In the genomic region with DNA sequence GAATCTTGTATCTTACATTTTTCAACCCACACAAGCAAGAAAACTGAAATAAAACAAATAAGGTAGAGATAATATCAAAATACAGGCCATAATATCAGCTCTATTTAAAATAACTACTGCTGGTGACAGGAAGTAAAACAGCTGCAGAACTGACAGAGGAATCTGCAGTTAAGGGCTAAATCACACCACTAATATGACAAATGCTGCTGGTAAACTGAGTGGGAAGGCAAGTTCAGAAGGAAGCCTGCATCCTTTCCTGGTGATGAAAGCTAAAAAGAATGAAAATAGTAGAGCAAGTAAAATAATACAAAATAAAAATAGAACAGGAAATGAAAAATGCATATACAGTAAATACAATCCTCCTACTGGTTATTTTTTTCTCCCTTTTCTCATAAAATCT, we compare ENCODE assay signal across 22 cellular contexts.
"Had no signal": no experiment of that assay in that cellular context is flagged by ENCODE, and none has a peak within 500 bp of the region (broad histone marks: within the 10 kb centered on the region; RNA-seq: fewer than 3 reads in every experiment).

No MANE protein-coding gene starts in this region.

- H3K79me2 ChIP-seq: hepatocyte had no signal

- H2AFZ ChIP-seq: hepatocyte had no signal

- H3K27ac ChIP-seq: adrenal gland, breast epithelium, hepatocyte, lower lobe of right lung, pancreas, right lobe of liver, thoracic aorta, upper lobe of left lung had no signal

- H3K27ac Mint-ChIP-seq: activated CD4-positive, alpha-beta T cell treated with anti-CD3 and anti-CD28 coated beads for 36 hours; activated naive CD4-positive, alpha-beta T cell treated with anti-CD3 and anti-CD28 coated beads, Interleukin-2, amount 50 U/mL, for 72 hours; activated T-helper 1 cell treated with anti-CD3 and anti-CD28 coated beads, Interleukin-12 subunit alpha, Interleukin-12 subunit beta, Interleukin-2, Interleukin-4 antibody, amounts not matched to agents 30 ng/mL and 10 ng/mL and 1 ng/mL, durations not matched to agents 14 hours and 24 hours and 36 hours; mesothelial cell of epicardium; stimulated activated memory B cell treated with anti-CD40 and anti-IgM and Interleukin-4, amounts not matched to agents 10 μg/mL and 1 μg/mL and 100 μg/mL, for 72 hours; T-helper 17 cell had no signal

- H3K9me3 Mint-ChIP-seq: activated T-helper 1 cell treated with anti-CD3 and anti-CD28 coated beads, Interleukin-12 subunit alpha, Interleukin-12 subunit beta, Interleukin-2, Interleukin-4 antibody, amounts not matched to agents 30 ng/mL and 10 ng/mL and 1 ng/mL, durations not matched to agents 14 hours and 24 hours and 36 hours; mesothelial cell of epicardium had no signal

- H3K4me3 Mint-ChIP-seq: activated CD4-positive, alpha-beta T cell treated with anti-CD3 and anti-CD28 coated beads for 36 hours; activated T-helper 1 cell treated with anti-CD3 and anti-CD28 coated beads, Interleukin-12 subunit alpha, Interleukin-12 subunit beta, Interleukin-2, Interleukin-4 antibody, amounts not matched to agents 30 ng/mL and 10 ng/mL and 1 ng/mL, durations not matched to agents 14 hours and 24 hours and 36 hours; mesothelial cell of epicardium; stimulated activated memory B cell treated with anti-CD40 and anti-IgM and Interleukin-4, amounts not matched to agents 10 μg/mL and 1 μg/mL and 100 μg/mL, for 72 hours; T-helper 17 cell had no signal

- H3K27me3 ChIP-seq: adrenal gland, breast epithelium, hepatocyte, pancreas, right lobe of liver, upper lobe of left lung had no signal

- ATAC-seq: activated CD4-positive, alpha-beta T cell treated with anti-CD3 and anti-CD28 coated beads for 36 hours; activated naive CD4-positive, alpha-beta T cell treated with anti-CD3 and anti-CD28 coated beads, Interleukin-2, amount 50 U/mL, for 72 hours; esophagus mucosa; left cardiac atrium; lower lobe of right lung; pancreas; right lobe of liver; stimulated activated memory B cell treated with anti-CD40 and anti-IgM and Interleukin-4, amounts not matched to agents 10 μg/mL and 1 μg/mL and 100 μg/mL, for 72 hours; T-helper 17 cell had no signal

- H3K4me3 ChIP-seq: adrenal gland, breast epithelium, hepatocyte, lower lobe of right lung, pancreas, right lobe of liver, thoracic aorta, upper lobe of left lung had no signal

- H3K36me3 Mint-ChIP-seq: activated naive CD4-positive, alpha-beta T cell treated with anti-CD3 and anti-CD28 coated beads, Interleukin-2, amount 50 U/mL, for 72 hours; mesothelial cell of epicardium; stimulated activated memory B cell treated with anti-CD40 and anti-IgM and Interleukin-4, amounts not matched to agents 10 μg/mL and 1 μg/mL and 100 μg/mL, for 72 hours had no signal

- H3K4me1 Mint-ChIP-seq: activated CD4-positive, alpha-beta T cell treated with anti-CD3 and anti-CD28 coated beads for 36 hours; stimulated activated memory B cell treated with anti-CD40 and anti-IgM and Interleukin-4, amounts not matched to agents 10 μg/mL and 1 μg/mL and 100 μg/mL, for 72 hours; T-helper 17 cell had no signal

- H3K27me3 Mint-ChIP-seq: activated CD4-positive, alpha-beta T cell treated with anti-CD3 and anti-CD28 coated beads for 36 hours; stimulated activated memory B cell treated with anti-CD40 and anti-IgM and Interleukin-4, amounts not matched to agents 10 μg/mL and 1 μg/mL and 100 μg/mL, for 72 hours; T-helper 17 cell had no signal

- H3K9me3 ChIP-seq: adrenal gland, breast epithelium, lower lobe of right lung, pancreas, right lobe of liver, thoracic aorta, upper lobe of left lung had no signal

- H3K36me3 ChIP-seq: adrenal gland, breast epithelium, lower lobe of right lung, pancreas, right lobe of liver, thoracic aorta, upper lobe of left lung had no signal

- H3K4me1 ChIP-seq: adrenal gland, breast epithelium, lower lobe of right lung, pancreas, right lobe of liver, upper lobe of left lung had no signal

- H3K4me2 ChIP-seq: hepatocyte had no signal

- DNase-seq: activated CD4-positive, alpha-beta T cell treated with anti-CD3 and anti-CD28 coated beads for 36 hours; activated CD4-positive, alpha-beta T cell treated with anti-CD3 and anti-CD28 coated beads, Interleukin-2, amount 50 U/mL, for 48 hours; activated gamma-delta T cell treated with Interleukin-2 at 50 U/mL for 16 hours; activated T-cell treated with anti-CD3 and anti-CD28 coated beads for 4 hours; adrenal gland; cerebellar nuclear complex; effector CD4-positive, alpha-beta T cell; left cardiac atrium; lower lobe of right lung; pancreas; right lobe of liver; stimulated activated CD4-positive, alpha-beta T cell treated with anti-CD3 and anti-CD28 coated beads, Interleukin-4, amount 100 ng/mL, for 4 hours; T-helper 17 cell; upper lobe of left lung had no signal
